In genomic region chr3:40118031-40118610, GRCh38 we compare ENCODE assay signal across 15 cellular contexts.
DNase-seq lines count a peak whose midpoint lies in the region; ATAC-seq and TF ChIP-seq lines count a peak whose summit lies in the region.
"Had no signal": no experiment of that assay in that cellular context is flagged by ENCODE, and none has a peak within 500 bp of the region (broad histone marks: within the 10 kb centered on the region; RNA-seq: fewer than 3 reads in every experiment).

No MANE protein-coding gene starts in this region.

- no peak overlapping the region for H3K4me2 ChIP-seq in SK-N-SH
- H3K4me2 ChIP-seq: BLaER1 treated with 17β-estradiol and CSF1 and Interleukin-3, amounts not matched to agents 10 nM and 100 nM; KMS-11 had no signal

- DNase-seq in SK-N-SH (no peak), NCI-H226 (peak; percentile 55), fibroblast of the aortic adventitia (ENCODE audit: low read depth) (peak; percentile 33), NCI-H82 treated with DMSO at 0.1 percent for 48 hours (lab: John Stamatoyannopoulos, UW; ENCODE audit: unreplicated experiment) (no peak), occipital lobe (lab: John Stamatoyannopoulos, UW) (no peak)
- DNase-seq in stimulated activated naive CD4-positive, alpha-beta T cell (lab: John Stamatoyannopoulos, UW), result no peak
- DNase-seq: CD4-positive, CD25-positive, alpha-beta regulatory T cell; DMS 273 treated with DMSO at 0.1 percent for 48 hours had no signal

- TF ChIP-seq CTCF in SK-N-SH (IDR thresholded peaks at IDR 0.05) (no peak), fibroblast of the aortic adventitia (IDR thresholded peaks at IDR 0.05; ENCODE audit: insufficient read depth, low read length) (no peak)

- no peak for TF ChIP-seq RAD21 in SK-N-SH (IDR thresholded peaks at IDR 0.05; ENCODE audit: low read length)

- TF ChIP-seq EP300 in SK-N-SH (IDR thresholded peaks at IDR 0.05; ENCODE audit: borderline replicate concordance in 1 of 2, low read depth in 1 of 2, low read length in 1 of 2), result no peak

- no peaks in the 10 kb centered on the region for H3K9me2 ChIP-seq in SK-N-SH

- H3K27me3 ChIP-seq in SK-N-SH (ENCODE audit: insufficient read depth), result no peaks in the 10 kb centered on the region
- H3K27me3 ChIP-seq: BLaER1 treated with 17β-estradiol and CSF1 and Interleukin-3, amounts not matched to agents 10 nM and 100 nM had no signal

- H3K9ac ChIP-seq in SK-N-SH, result no peak overlapping the region
- H3K9ac ChIP-seq: BLaER1 treated with 17β-estradiol and CSF1 and Interleukin-3, amounts not matched to agents 10 nM and 100 nM; KMS-11 had no signal

- H3K4me1 ChIP-seq in SK-N-SH (ENCODE audit: control insufficient read depth in 1 of 2, insufficient read depth in 2 of 2, low read depth in 1 of 2, low read length in 1 of 2), result peaks cover 23 to 37% of the 10 kb centered on the region in 2 experiments

- 68% methylated on average over 2 of the region's 2 CpGs for WGBS in SK-N-SH (ENCODE audit: low lambda C conversion rate)

- H3K36me3 ChIP-seq in SK-N-SH (replicated peaks in 1 of 2; ENCODE audit: control insufficient read depth in 1 of 2, insufficient read depth in 2 of 2, low read length in 1 of 2), result no peaks in the 10 kb centered on the region
- H3K36me3 ChIP-seq: BLaER1 treated with 17β-estradiol and CSF1 and Interleukin-3, amounts not matched to agents 10 nM and 100 nM had no signal

- H2AFZ ChIP-seq in SK-N-SH (ENCODE audit: low read depth), result no peak overlapping the region

- CTCF ChIA-PET in SK-N-SH (lab: Yijun Ruan, JAX), result no interaction called here

- H3K4me3 ChIP-seq in SK-N-SH (ENCODE audit: low read depth in 2 of 2, low read length in 1 of 2) (no peak overlapping the region), fibroblast of the aortic adventitia (ENCODE audit: low read depth, low read length) (no peak overlapping the region)
- H3K4me3 ChIP-seq: BLaER1 treated with 17β-estradiol and CSF1 and Interleukin-3, amounts not matched to agents 10 nM and 100 nM; GM12878 had no signal

- POLR2A ChIA-PET in SK-N-SH (lab: Yijun Ruan, JAX), result no interaction called here

- no peak for ATAC-seq in SK-N-SH treated with all-trans-retinoic acid at 6 μM for 48 hours
- ATAC-seq in GM21723 (IDR thresholded peaks at IDR 0.05; ENCODE audit: unreplicated experiment), result no peak
- ATAC-seq: GM12878, HCT116 had no signal

- no peak overlapping the region for H3K27ac ChIP-seq in SK-N-SH (ENCODE audit: low read depth in 2 of 2, low read length in 1 of 2)
- H3K27ac ChIP-seq: 22Rv1; BLaER1 treated with 17β-estradiol and CSF1 and Interleukin-3, amounts not matched to agents 10 nM and 100 nM; KMS-11 had no signal

- H3K79me2 ChIP-seq in SK-N-SH (ENCODE audit: insufficient read depth), result no peaks in the 10 kb centered on the region

- H4K20me1 ChIP-seq in SK-N-SH (ENCODE audit: insufficient read depth), result no peaks in the 10 kb centered on the region
- H4K20me1 ChIP-seq: BLaER1 treated with 17β-estradiol and CSF1 and Interleukin-3, amounts not matched to agents 10 nM and 100 nM had no signal

- H3F3A ChIP-seq in SK-N-SH (replicated peaks; ENCODE audit: insufficient read depth), result peaks cover 8% of the 10 kb centered on the region

- H3K9me3 ChIP-seq in SK-N-SH, result no peaks in the 10 kb centered on the region
- H3K9me3 ChIP-seq: BLaER1 treated with 17β-estradiol and CSF1 and Interleukin-3, amounts not matched to agents 10 nM and 100 nM had no signal

TF ChIP-seq in SK-N-SH treated with all-trans-retinoic acid at 6 μM for 48 hours, 23 proteins besides CTCF, POLR2A, EP300 and RAD21 (continues in another document):
- TF ChIP-seq ZC3H10 (CRISPR knock-in tag; IDR thresholded peaks at IDR 0.05), result no peak
- 0 out of 2 replicates have a peak, but pooled peaks have one; percentile 33 for TF ChIP-seq SNAI2 (CRISPR knock-in tag; IDR thresholded peaks at IDR 0.05)
- no peak for TF ChIP-seq POU6F1 (CRISPR knock-in tag; IDR thresholded peaks at IDR 0.05; ENCODE audit: borderline replicate concordance, low read depth)
- 0 out of 2 replicates have a peak, but pooled peaks have one; percentile 35 for TF ChIP-seq CREB5 (CRISPR knock-in tag; IDR thresholded peaks at IDR 0.05; ENCODE audit: low read depth)
- 0 out of 2 replicates have a peak, but pooled peaks have one; percentile 25 for TF ChIP-seq ESRRG (CRISPR knock-in tag; IDR thresholded peaks at IDR 0.05)
- TF ChIP-seq BACH2 (CRISPR knock-in tag; IDR thresholded peaks at IDR 0.05; ENCODE audit: borderline replicate concordance), result no peak

TF ChIP-seq in SK-N-SH, 30 proteins besides CTCF, POLR2A, EP300 and RAD21 (continues in another document):
- no peak for TF ChIP-seq SIN3A (IDR thresholded peaks at IDR 0.05; ENCODE audit: borderline replicate concordance, low read depth, low read length)
- TF ChIP-seq PBX3 (IDR thresholded peaks at IDR 0.05), result no peak
- TF ChIP-seq GABPA (IDR thresholded peaks at IDR 0.05; ENCODE audit: low read depth), result no peak
- TF ChIP-seq TCF12 (IDR thresholded peaks at IDR 0.05), result no peak
- TF ChIP-seq GATA2 (CRISPR knock-in tag; IDR thresholded peaks at IDR 0.05), result no peak
- TF ChIP-seq RFX5 (IDR thresholded peaks at IDR 0.05; ENCODE audit: low read length), result no peak
- no peak for TF ChIP-seq MEF2A (IDR thresholded peaks at IDR 0.05; ENCODE audit: borderline replicate concordance, low read depth)
- no peak for TF ChIP-seq RCOR1 (IDR thresholded peaks at IDR 0.05; ENCODE audit: low read length)
- no peak for TF ChIP-seq JUND (IDR thresholded peaks at IDR 0.05)
- TF ChIP-seq USF2 (IDR thresholded peaks at IDR 0.05; ENCODE audit: borderline replicate concordance, low read depth, low read length), result no peak
- TF ChIP-seq USF1 (IDR thresholded peaks at IDR 0.05; ENCODE audit: borderline replicate concordance, low read depth), result no peak
- no peak for TF ChIP-seq SMC3 (IDR thresholded peaks at IDR 0.05; ENCODE audit: low read depth, low read length)
- no peak for TF ChIP-seq ZBTB33 (IDR thresholded peaks at IDR 0.05; ENCODE audit: borderline replicate concordance, low read depth)
- TF ChIP-seq FOSL2 (IDR thresholded peaks at IDR 0.05; ENCODE audit: borderline replicate concordance, low read depth), result no peak
- no peak for TF ChIP-seq POLR2AphosphoS5 (IDR thresholded peaks at IDR 0.05; ENCODE audit: low read depth, low read length)
- TF ChIP-seq TAF1 (IDR thresholded peaks at IDR 0.05; ENCODE audit: borderline replicate concordance, low read depth, low read length), result no peak
- TF ChIP-seq, protein P1, sequence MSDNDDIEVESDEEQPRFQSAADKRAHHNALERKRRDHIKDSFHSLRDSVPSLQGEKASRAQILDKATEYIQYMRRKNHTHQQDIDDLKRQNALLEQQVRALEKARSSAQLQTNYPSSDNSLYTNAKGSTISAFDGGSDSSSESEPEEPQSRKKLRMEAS (IDR thresholded peaks at IDR 0.05; ENCODE audit: low read depth), result no peak
- TF ChIP-seq MXI1 (IDR thresholded peaks at IDR 0.05; ENCODE audit: low read depth, low read length), result no peak

Comparison
In these comparisons a context has a peak if more than half of its experiments do, and no peak if none do; other contexts are left out.
1. DNase-seq: peak in NCI-H226 (single experiment) and fibroblast of the aortic adventitia (single experiment); none in SK-N-SH (single experiment), NCI-H82 treated with DMSO at 0.1 percent for 48 hours (single experiment), stimulated activated naive CD4-positive, alpha-beta T cell (0 of 6) and occipital lobe (single experiment).